Comparison of ENCODE assay signal across 1 cellular context in the genomic region with DNA sequence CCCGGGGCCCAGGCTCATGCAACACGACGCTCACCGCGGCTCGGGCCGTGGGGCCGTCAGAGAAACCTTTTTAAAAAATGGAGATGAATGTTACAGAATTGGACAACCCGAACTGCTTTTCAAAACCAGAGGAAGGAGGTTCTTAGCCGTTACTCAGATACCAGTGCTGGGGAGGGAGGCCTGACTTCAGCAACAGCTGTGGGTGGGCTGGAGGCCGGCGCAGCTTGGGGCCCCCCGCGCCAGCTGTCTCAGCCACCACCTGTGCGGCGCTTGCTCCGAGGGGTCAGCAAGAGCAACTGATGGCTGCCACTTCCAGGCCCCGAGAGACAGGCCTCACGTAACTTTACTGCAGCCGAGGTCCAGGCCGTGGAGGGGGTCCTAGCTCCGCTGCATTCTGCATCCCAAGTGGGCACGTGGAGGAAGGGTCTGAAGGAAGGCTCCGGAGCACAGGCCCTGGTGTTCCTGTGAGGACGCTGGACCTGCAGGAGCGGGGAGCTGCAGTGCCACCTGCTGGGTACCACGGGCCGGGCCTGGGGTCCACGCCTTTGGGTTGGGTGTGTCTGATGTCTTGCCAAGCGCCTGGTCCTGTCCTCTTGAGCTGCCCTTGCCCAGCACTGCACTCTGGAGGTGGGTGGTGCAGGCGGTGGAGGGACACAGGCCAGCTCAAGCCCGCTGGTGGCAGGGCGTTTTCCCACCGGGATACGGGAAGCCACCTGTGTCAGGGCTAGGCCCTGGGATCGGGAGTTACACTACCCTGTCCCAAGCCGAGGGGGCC.
TF ChIP-seq lines count a peak whose summit lies in the region.

No MANE protein-coding gene starts in this region.

TF ChIP-seq in K562, 482 proteins besides CTCF, POLR2A, EP300 and RAD21 (continued from another document and continues in another):
- TF ChIP-seq ZNF717 (CRISPR knock-in tag; IDR thresholded peaks at IDR 0.05) (no peak), TAF9B (IDR thresholded peaks at IDR 0.05; ENCODE audit: partially characterized antibody) (no peak), KLF10 (CRISPR knock-in tag; IDR thresholded peaks at IDR 0.05) (no peak), FUS (optimal IDR thresholded peaks at IDR 0.05; ENCODE audit: low read depth, low read length) (no peak), FOXJ3 (CRISPR knock-in tag; IDR thresholded peaks at IDR 0.05) (no peak), CREM (IDR thresholded peaks at IDR 0.05; ENCODE audit: low read depth) (peak; percentile 18; the same call in 1 of the 2 replicates), E2F6 (IDR thresholded peaks at IDR 0.05; ENCODE audit: borderline replicate concordance in 1 of 2, extremely low read depth in 1 of 2, insufficient read depth in 1 of 2, insufficient read length in 1 of 2, low read depth in 1 of 2, low read length in 1 of 2, poor library complexity in 1 of 2, severe bottlenecking in 1 of 2) (no peak), ZSCAN32 (CRISPR knock-in tag; IDR thresholded peaks at IDR 0.05) (no peak), JUN (IDR thresholded peaks at IDR 0.05; ENCODE audit: borderline replicate concordance, low read depth, low read length) (no peak), JUN (CRISPR knock-in tag; IDR thresholded peaks at IDR 0.05; ENCODE audit: borderline replicate concordance) (no peak), POLR3A (IDR thresholded peaks at IDR 0.05; ENCODE audit: borderline replicate concordance, extremely low read depth, insufficient read depth, insufficient read length) (no peak), RBFOX2 (IDR thresholded peaks at IDR 0.05; ENCODE audit: low read depth, low read length) (peak; percentile 41; the same call in 1 of the 2 replicates), POLR2AphosphoS2 (IDR thresholded peaks at IDR 0.05; ENCODE audit: low read length) (peak; percentile 33; the same call in 1 of the 2 replicates), L3MBTL2 (IDR thresholded peaks at IDR 0.05) (no peak), MNT (conservative IDR thresholded peaks at IDR 0.05) (peak in 1 of 2 experiments; percentile 39; a peak in 1 of 4 replicates), BDP1 (IDR thresholded peaks at IDR 0.05; ENCODE audit: insufficient read depth, insufficient read length) (no peak), ZNF778 (CRISPR knock-in tag; IDR thresholded peaks at IDR 0.05) (no peak), ASH1L (IDR thresholded peaks at IDR 0.05; ENCODE audit: borderline replicate concordance, low read depth, partially characterized antibody) (no peak), TCF7 (IDR thresholded peaks at IDR 0.05; ENCODE audit: borderline replicate concordance) (no peak), NFIC (IDR thresholded peaks at IDR 0.05) (no peak), TBL1XR1 (IDR thresholded peaks at IDR 0.05; ENCODE audit: low read length in 2 of 2) (no peak), SRSF1 (IDR thresholded peaks at IDR 0.05; ENCODE audit: low read depth, low read length) (no peak), CBFA2T2 (conservative IDR thresholded peaks at IDR 0.05) (no peak), HMG20A (CRISPR knock-in tag; conservative IDR thresholded peaks at IDR 0.05) (no peak), SREBF2 (CRISPR knock-in tag; IDR thresholded peaks at IDR 0.05) (no peak), MBD2 (IDR thresholded peaks at IDR 0.05; ENCODE audit: borderline replicate concordance, low read depth) (peak; percentile 21; the same call in 1 of the 2 replicates), ZNF253 (CRISPR knock-in tag; conservative IDR thresholded peaks at IDR 0.05) (no peak), CCAR2 (IDR thresholded peaks at IDR 0.05; ENCODE audit: low read depth, low read length) (no peak), HMGN3 (IDR thresholded peaks at IDR 0.05; ENCODE audit: borderline replicate concordance, extremely low read depth, insufficient read length, low read depth, low read length) (no peak), TEAD2 (tag; IDR thresholded peaks at IDR 0.05) (no peak), CREB5 (CRISPR knock-in tag; IDR thresholded peaks at IDR 0.05) (no peak), ZNF24 (IDR thresholded peaks at IDR 0.05) (no peak), ZEB2 (IDR thresholded peaks at IDR 0.05) (no peak), SUPT5H (IDR thresholded peaks at IDR 0.05) (peak; percentile 56; the same call in 1 of the 2 replicates), CTBP1 (IDR thresholded peaks at IDR 0.05; ENCODE audit: borderline replicate concordance) (peak; percentile 27; the same call in 1 of the 2 replicates), RBM22 (IDR thresholded peaks at IDR 0.05; ENCODE audit: low read depth, low read length, poor library complexity, severe bottlenecking) (peak; percentile 41), ZNF282 (CRISPR knock-in tag; IDR thresholded peaks at IDR 0.05) (no peak), MEF2D (tag; conservative IDR thresholded peaks at IDR 0.05; ENCODE audit: low read depth) (no peak), E2F4 (CRISPR knock-in tag; IDR thresholded peaks at IDR 0.05; ENCODE audit: low read depth) (no peak), U2AF1 (optimal IDR thresholded peaks at IDR 0.05; ENCODE audit: low read depth, low read length) (no peak), NFRKB (IDR thresholded peaks at IDR 0.05; ENCODE audit: low read depth) (no peak)
- TF ChIP-seq, protein P1, sequence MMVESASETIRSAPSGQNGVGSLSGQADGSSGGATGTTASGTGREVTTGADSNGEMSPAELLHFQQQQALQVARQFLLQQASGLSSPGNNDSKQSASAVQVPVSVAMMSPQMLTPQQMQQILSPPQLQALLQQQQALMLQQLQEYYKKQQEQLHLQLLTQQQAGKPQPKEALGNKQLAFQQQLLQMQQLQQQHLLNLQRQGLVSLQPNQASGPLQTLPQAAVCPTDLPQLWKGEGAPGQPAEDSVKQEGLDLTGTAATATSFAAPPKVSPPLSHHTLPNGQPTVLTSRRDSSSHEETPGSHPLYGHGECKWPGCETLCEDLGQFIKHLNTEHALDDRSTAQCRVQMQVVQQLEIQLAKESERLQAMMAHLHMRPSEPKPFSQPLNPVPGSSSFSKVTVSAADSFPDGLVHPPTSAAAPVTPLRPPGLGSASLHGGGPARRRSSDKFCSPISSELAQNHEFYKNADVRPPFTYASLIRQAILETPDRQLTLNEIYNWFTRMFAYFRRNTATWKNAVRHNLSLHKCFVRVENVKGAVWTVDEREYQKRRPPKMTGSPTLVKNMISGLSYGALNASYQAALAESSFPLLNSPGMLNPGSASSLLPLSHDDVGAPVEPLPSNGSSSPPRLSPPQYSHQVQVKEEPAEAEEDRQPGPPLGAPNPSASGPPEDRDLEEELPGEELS (CRISPR knock-in tag; IDR thresholded peaks at IDR 0.05; ENCODE audit: borderline replicate concordance) = no peak
- TF ChIP-seq, protein P2, sequence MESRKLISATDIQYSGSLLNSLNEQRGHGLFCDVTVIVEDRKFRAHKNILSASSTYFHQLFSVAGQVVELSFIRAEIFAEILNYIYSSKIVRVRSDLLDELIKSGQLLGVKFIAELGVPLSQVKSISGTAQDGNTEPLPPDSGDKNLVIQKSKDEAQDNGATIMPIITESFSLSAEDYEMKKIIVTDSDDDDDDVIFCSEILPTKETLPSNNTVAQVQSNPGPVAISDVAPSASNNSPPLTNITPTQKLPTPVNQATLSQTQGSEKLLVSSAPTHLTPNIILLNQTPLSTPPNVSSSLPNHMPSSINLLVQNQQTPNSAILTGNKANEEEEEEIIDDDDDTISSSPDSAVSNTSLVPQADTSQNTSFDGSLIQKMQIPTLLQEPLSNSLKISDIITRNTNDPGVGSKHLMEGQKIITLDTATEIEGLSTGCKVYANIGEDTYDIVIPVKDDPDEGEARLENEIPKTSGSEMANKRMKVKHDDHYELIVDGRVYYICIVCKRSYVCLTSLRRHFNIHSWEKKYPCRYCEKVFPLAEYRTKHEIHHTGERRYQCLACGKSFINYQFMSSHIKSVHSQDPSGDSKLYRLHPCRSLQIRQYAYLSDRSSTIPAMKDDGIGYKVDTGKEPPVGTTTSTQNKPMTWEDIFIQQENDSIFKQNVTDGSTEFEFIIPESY (CRISPR knock-in tag; IDR thresholded peaks at IDR 0.05) = peak; percentile 83; the same call in 1 of the 2 replicates
- TF ChIP-seq, protein P3, sequence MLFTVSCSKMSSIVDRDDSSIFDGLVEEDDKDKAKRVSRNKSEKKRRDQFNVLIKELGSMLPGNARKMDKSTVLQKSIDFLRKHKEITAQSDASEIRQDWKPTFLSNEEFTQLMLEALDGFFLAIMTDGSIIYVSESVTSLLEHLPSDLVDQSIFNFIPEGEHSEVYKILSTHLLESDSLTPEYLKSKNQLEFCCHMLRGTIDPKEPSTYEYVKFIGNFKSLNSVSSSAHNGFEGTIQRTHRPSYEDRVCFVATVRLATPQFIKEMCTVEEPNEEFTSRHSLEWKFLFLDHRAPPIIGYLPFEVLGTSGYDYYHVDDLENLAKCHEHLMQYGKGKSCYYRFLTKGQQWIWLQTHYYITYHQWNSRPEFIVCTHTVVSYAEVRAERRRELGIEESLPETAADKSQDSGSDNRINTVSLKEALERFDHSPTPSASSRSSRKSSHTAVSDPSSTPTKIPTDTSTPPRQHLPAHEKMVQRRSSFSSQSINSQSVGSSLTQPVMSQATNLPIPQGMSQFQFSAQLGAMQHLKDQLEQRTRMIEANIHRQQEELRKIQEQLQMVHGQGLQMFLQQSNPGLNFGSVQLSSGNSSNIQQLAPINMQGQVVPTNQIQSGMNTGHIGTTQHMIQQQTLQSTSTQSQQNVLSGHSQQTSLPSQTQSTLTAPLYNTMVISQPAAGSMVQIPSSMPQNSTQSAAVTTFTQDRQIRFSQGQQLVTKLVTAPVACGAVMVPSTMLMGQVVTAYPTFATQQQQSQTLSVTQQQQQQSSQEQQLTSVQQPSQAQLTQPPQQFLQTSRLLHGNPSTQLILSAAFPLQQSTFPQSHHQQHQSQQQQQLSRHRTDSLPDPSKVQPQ (CRISPR knock-in tag; IDR thresholded peaks at IDR 0.05; ENCODE audit: borderline replicate concordance) = no peak
- TF ChIP-seq, protein P4, sequence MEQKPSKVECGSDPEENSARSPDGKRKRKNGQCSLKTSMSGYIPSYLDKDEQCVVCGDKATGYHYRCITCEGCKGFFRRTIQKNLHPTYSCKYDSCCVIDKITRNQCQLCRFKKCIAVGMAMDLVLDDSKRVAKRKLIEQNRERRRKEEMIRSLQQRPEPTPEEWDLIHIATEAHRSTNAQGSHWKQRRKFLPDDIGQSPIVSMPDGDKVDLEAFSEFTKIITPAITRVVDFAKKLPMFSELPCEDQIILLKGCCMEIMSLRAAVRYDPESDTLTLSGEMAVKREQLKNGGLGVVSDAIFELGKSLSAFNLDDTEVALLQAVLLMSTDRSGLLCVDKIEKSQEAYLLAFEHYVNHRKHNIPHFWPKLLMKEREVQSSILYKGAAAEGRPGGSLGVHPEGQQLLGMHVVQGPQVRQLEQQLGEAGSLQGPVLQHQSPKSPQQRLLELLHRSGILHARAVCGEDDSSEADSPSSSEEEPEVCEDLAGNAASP (IDR thresholded peaks at IDR 0.05) = no peak
- TF ChIP-seq, protein P5, sequence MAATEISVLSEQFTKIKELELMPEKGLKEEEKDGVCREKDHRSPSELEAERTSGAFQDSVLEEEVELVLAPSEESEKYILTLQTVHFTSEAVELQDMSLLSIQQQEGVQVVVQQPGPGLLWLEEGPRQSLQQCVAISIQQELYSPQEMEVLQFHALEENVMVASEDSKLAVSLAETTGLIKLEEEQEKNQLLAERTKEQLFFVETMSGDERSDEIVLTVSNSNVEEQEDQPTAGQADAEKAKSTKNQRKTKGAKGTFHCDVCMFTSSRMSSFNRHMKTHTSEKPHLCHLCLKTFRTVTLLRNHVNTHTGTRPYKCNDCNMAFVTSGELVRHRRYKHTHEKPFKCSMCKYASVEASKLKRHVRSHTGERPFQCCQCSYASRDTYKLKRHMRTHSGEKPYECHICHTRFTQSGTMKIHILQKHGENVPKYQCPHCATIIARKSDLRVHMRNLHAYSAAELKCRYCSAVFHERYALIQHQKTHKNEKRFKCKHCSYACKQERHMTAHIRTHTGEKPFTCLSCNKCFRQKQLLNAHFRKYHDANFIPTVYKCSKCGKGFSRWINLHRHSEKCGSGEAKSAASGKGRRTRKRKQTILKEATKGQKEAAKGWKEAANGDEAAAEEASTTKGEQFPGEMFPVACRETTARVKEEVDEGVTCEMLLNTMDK (IDR thresholded peaks at IDR 0.05; ENCODE audit: borderline replicate concordance, insufficient read depth, low read depth, low read length, poor library complexity, severe bottlenecking) = no peak
- TF ChIP-seq, protein P6, sequence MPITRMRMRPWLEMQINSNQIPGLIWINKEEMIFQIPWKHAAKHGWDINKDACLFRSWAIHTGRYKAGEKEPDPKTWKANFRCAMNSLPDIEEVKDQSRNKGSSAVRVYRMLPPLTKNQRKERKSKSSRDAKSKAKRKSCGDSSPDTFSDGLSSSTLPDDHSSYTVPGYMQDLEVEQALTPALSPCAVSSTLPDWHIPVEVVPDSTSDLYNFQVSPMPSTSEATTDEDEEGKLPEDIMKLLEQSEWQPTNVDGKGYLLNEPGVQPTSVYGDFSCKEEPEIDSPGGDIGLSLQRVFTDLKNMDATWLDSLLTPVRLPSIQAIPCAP (CRISPR knock-in tag; IDR thresholded peaks at IDR 0.05; ENCODE audit: borderline replicate concordance) = no peak
